Comparison of ENCODE assay signal across 1 cellular context in genomic region chr6:139980631-139981030, GRCh38.
TF ChIP-seq lines count a peak whose summit lies in the region.
"Not testable (repeated sequence)": the region's sequence is repeated elsewhere in the genome, so short reads cannot be mapped to it uniquely, and the experiment has no call there.

No MANE protein-coding gene starts in this region.

TF ChIP-seq in K562, 482 proteins besides CTCF, POLR2A, EP300 and RAD21 (continued from another document):
- peak; percentile 26; the same call in 1 of the 2 replicates for TF ChIP-seq MGA (IDR thresholded peaks at IDR 0.05)
- TF ChIP-seq CEBPG (CRISPR knock-in tag; IDR thresholded peaks at IDR 0.05) = peak; percentile 60
- peak; percentile 54 to 79; a peak in 3 of 4 replicates for TF ChIP-seq CEBPG (tag; conservative IDR thresholded peaks at IDR 0.05 in 1 of 2, IDR thresholded peaks at IDR 0.05 in 1 of 2)
- 0 out of 2 replicates have a peak, but pooled peaks have one; percentile 22 for TF ChIP-seq TEAD4 (IDR thresholded peaks at IDR 0.05; ENCODE audit: low read length)
- TF ChIP-seq TEAD4 (CRISPR knock-in tag; IDR thresholded peaks at IDR 0.05; ENCODE audit: borderline replicate concordance) = not testable (repeated sequence)
